8 cellular contexts compared by ENCODE assay signal in the genomic region with DNA sequence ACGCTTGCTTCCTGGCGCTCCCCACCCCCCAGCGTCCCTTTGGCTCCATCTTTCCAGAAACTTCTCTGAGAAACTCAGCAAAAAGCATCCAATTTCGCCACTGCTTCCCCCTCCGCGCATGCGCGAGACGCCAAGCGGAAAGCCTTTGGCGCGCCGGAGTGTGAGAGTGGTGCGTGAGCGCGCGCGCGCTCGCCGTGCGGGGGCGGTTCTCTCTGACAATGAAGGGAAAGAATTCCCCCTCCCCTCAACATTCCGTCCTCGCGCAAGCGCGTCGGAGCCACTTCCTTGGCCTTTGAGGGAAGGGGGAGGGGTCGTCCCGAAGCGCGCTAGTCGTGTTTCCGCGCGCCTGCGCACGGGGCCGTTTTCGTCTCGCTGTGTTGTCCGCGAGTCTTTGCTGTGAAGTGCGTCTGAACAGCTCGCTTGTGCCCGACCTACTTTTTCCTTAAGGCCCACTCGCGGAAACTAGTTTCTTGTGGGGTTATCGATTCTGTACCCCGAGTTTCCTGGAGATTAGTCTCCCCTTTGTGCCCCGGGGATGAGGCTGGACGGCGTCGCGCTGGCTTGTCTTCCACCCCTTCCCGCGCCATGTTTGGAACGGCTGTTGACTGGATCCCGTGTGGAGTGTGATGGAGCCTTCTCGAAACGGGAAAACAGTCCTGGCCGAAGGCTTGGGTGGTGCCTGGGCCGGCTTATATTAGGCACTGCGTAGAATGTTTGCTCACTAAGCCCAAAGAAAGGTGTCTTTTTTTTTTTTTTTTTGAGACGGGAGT. TPM values are rescaled to one million over a fixed set of nuclear protein-coding genes. Genes with fewer than 3 reads are reported as not detected.
DNase-seq lines count a peak whose midpoint lies in the region; ATAC-seq and TF ChIP-seq lines count a peak whose summit lies in the region.

No MANE protein-coding gene starts in this region.

- H4K20me1 ChIP-seq in mammary epithelial cell (ENCODE audit: insufficient read depth, low read length), result no peaks in the 10 kb centered on the region

- H3K79me2 ChIP-seq in mammary epithelial cell (ENCODE audit: insufficient read depth, low read length), result no peaks in the 10 kb centered on the region

- H3K27me3 ChIP-seq in A673 (replicated peaks; ENCODE audit: insufficient read depth, low read depth, low read length, poor library complexity), result no peaks in the 10 kb centered on the region
- H3K27me3 ChIP-seq in mammary epithelial cell (ENCODE audit: insufficient read depth, low read length), result no peaks in the 10 kb centered on the region
- H3K27me3 ChIP-seq in iPS-20b (ENCODE audit: insufficient read depth, low read length), result no peaks in the 10 kb centered on the region; the same call in 1 of the 2 replicates
- no peaks in the 10 kb centered on the region for H3K27me3 ChIP-seq in skeletal muscle satellite cell (ENCODE audit: control insufficient read depth, insufficient read depth, low read length)

- in situ Hi-C loops in mammary epithelial cell (cut with MboI; ENCODE audit: low sequenced_read_pairs in 2 of 2), result no loop called here

- WGBS in mammary epithelial cell (ENCODE audit: low coverage, missing lambda C conversion rate), result under 1% methylated on average over 34 of the region's 66 CpGs

- no TSS peak for BruUV-seq in A673 (replicated peaks; lab: Mats Ljungman, UMichigan)
- no TSS peak for BruUV-seq in mammary epithelial cell (replicated peaks; lab: Mats Ljungman, UMichigan)

- H3K4me3 ChIP-seq in A673 (ENCODE audit: low read depth, low read length, poor library complexity, severe bottlenecking) (peak overlapping the region; percentile 61), WI38 (ENCODE audit: low read depth, low read length) (peak overlapping the region; percentile 81), mammary epithelial cell (replicated peaks in 1 of 3; ENCODE audit: insufficient read depth in 1 of 3, low read depth in 2 of 3, low read length in 3 of 3) (peak overlapping the region; percentile 59 to 87 (median 65)), iPS-20b (ENCODE audit: low read length) (peak overlapping the region; percentile 91), skeletal muscle satellite cell (ENCODE audit: low read length) (peak overlapping the region; percentile 84)

- H2AFZ ChIP-seq in mammary epithelial cell (ENCODE audit: low read depth, low read length), result peak overlapping the region; percentile 98

- DNase-seq in A673 (ENCODE audit: low spot score), result peak; percentile 100
- DNase-seq in NCI-H2227 (lab: John Stamatoyannopoulos, UW; ENCODE audit: unreplicated experiment), result peak; percentile 100
- peak; percentile 99 for DNase-seq in mammary epithelial cell

- H3K4me2 ChIP-seq in mammary epithelial cell (ENCODE audit: insufficient read depth, low read depth, low read length) (peak overlapping the region; percentile 94), skeletal muscle satellite cell (ENCODE audit: low read length) (peak overlapping the region; percentile 99)

- ATAC-seq in GM18870 (IDR thresholded peaks at IDR 0.05; ENCODE audit: unreplicated experiment) (peak; percentile 36), HG03139 (IDR thresholded peaks at IDR 0.05; ENCODE audit: unreplicated experiment) (peak; percentile 39)

- dilution Hi-C loops in mammary epithelial cell (cut with HindIII; ENCODE audit: low sequenced_read_pairs), result no loop called here

- CTCF ChIA-PET in A673 (lab: Charles Lee) (interaction anchor here (0.7 kb wide), 1 partner anchor 44 kb away, joined by 4 read pairs; no protein-coding TSS in a partner anchor), mammary epithelial cell (lab: Charles Lee; ENCODE audit: low non-redundant PET) (no interaction called here)

- no peaks in the 10 kb centered on the region for H3K9me3 ChIP-seq in A673 (ENCODE audit: low read depth, low read length, poor library complexity, severe bottlenecking)
- H3K9me3 ChIP-seq in mammary epithelial cell (replicated peaks; ENCODE audit: insufficient read depth, low read length), result no peaks in the 10 kb centered on the region
- no peaks in the 10 kb centered on the region for H3K9me3 ChIP-seq in iPS-20b (ENCODE audit: insufficient read depth, low read depth, low read length)
- H3K9me3 ChIP-seq in skeletal muscle satellite cell (replicated peaks; ENCODE audit: low read length), result no peaks in the 10 kb centered on the region

- peak overlapping the region; percentile 100 for H3K27ac ChIP-seq in A673 (ENCODE audit: low read depth, low read length, poor library complexity, severe bottlenecking)
- H3K27ac ChIP-seq in mammary epithelial cell (ENCODE audit: insufficient read depth, low read depth, low read length), result peak overlapping the region; percentile 91
- H3K27ac ChIP-seq in iPS-20b (ENCODE audit: low read length), result peak overlapping the region; percentile 94

- peak overlapping the region; percentile 98 for H3K9ac ChIP-seq in mammary epithelial cell (ENCODE audit: insufficient read depth, low read length)
- H3K9ac ChIP-seq in iPS-20b (ENCODE audit: low read depth, low read length), result peak overlapping the region; percentile 99
- peak overlapping the region; percentile 94 for H3K9ac ChIP-seq in skeletal muscle satellite cell (ENCODE audit: low read depth, low read length)

- TF ChIP-seq CTCF in A673 (conservative IDR thresholded peaks at IDR 0.05; ENCODE audit: low read depth, low read length) (no peak), WI38 (IDR thresholded peaks at IDR 0.05; ENCODE audit: low read depth, low read length) (no peak), mammary epithelial cell (conservative IDR thresholded peaks at IDR 0.05 in 1 of 2, IDR thresholded peaks at IDR 0.05 in 1 of 2; ENCODE audit: extremely low read depth in 1 of 2, insufficient read depth in 1 of 2, low read depth in 1 of 2, low read length in 2 of 2) (no peak)

- intact Hi-C loops in A673 (cut with micrococcal nuclease; ENCODE audit: unreplicated experiment), result no loop called here
- intact Hi-C loops in mammary epithelial cell (cut with micrococcal nuclease), result loop anchor here (1.0 kb wide), 1 partner anchor 11 kb away; the partner anchor contains the start of gene SPEN

- POLR2A ChIA-PET in A673 (lab: Charles Lee; ENCODE audit: low non-redundant PET), result no interaction called here

- H3K36me3 ChIP-seq in A673 (ENCODE audit: insufficient read depth, low read length, poor library complexity, severe bottlenecking) (no peaks in the 10 kb centered on the region), mammary epithelial cell (ENCODE audit: insufficient read depth, low read length) (no peaks in the 10 kb centered on the region), iPS-20b (ENCODE audit: insufficient read depth, low read depth, low read length) (0 out of 2 replicates have a peak, but pooled peaks cover 5% of the 10 kb centered on the region), skeletal muscle satellite cell (ENCODE audit: insufficient read depth, low read length) (no peaks in the 10 kb centered on the region)

- H3K4me1 ChIP-seq in A673 (ENCODE audit: insufficient read depth, low read length, poor library complexity, severe bottlenecking) (peaks cover 12% of the 10 kb centered on the region), mammary epithelial cell (ENCODE audit: insufficient read depth, low read length) (peaks cover 27% of the 10 kb centered on the region), iPS-20b (ENCODE audit: insufficient read depth, low read length) (peaks cover 11% of the 10 kb centered on the region; the same call in 1 of the 2 replicates), skeletal muscle satellite cell (ENCODE audit: control insufficient read depth, insufficient read depth, low read length) (peaks cover 20% of the 10 kb centered on the region)

RNA-seq across cellular contexts. Expression of gene SPEN, which starts 11.6 kb away (rescaled TPM):
- 70.3 and 74.3 TPM in 2 replicates for total RNA-seq in A673 (2021)
- 10 to 100 TPM; 32.3 to 48.1 TPM for total RNA-seq in mammary epithelial cell
- 6.5 TPM for polyA plus RNA-seq in mammary epithelial cell
- polyA minus RNA-seq in mammary epithelial cell, result 37.1 TPM
- total RNA-seq in skeletal muscle satellite cell (2012; rRNA removed), result 14.6 and 21.0 TPM in 2 replicates

RNA-seq across cellular contexts. Expression of gene UQCRHL, which starts 28.5 kb away (rescaled TPM):
- total RNA-seq in A673 (2021) (3.1 and 4.1 TPM in 2 replicates), mammary epithelial cell (1 to 10 TPM; 1.2 to 1.3 TPM)
- polyA plus RNA-seq in mammary epithelial cell, result 1.9 TPM
- not detected for polyA minus RNA-seq in mammary epithelial cell
- 1.0 and 1.1 TPM in 2 replicates for total RNA-seq in skeletal muscle satellite cell (2012; rRNA removed)

Comparison
In these comparisons a context has a peak if more than half of its experiments do, and no peak if none do; other contexts are left out.
1. Peak in every context shown above with its lines: DNase-seq, ATAC-seq, H3K4me3 ChIP-seq and H3K27ac ChIP-seq.